In genomic region chr17:1684307-1685189, GRCh38 we compare ENCODE assay signal across 1 cellular context.
TF ChIP-seq lines count a peak whose summit lies in the region.

TSS of gene PRPF8 (minus strand) at chr17:1684867. CDS start at chr17:1684571, 296 bp downstream.

TF ChIP-seq in GM23338, 12 proteins besides CTCF, POLR2A, EP300 and RAD21 (continued from another document):
- TF ChIP-seq POLR2AphosphoS5 (IDR thresholded peaks at IDR 0.05; ENCODE audit: low read depth) (peak; percentile 92), CREB1 (CRISPR knock-in tag; IDR thresholded peaks at IDR 0.05; ENCODE audit: low read depth) (peak; percentile 70), STAT1 (IDR thresholded peaks at IDR 0.05; ENCODE audit: unreplicated experiment) (no peak)
- TF ChIP-seq, protein P1, sequence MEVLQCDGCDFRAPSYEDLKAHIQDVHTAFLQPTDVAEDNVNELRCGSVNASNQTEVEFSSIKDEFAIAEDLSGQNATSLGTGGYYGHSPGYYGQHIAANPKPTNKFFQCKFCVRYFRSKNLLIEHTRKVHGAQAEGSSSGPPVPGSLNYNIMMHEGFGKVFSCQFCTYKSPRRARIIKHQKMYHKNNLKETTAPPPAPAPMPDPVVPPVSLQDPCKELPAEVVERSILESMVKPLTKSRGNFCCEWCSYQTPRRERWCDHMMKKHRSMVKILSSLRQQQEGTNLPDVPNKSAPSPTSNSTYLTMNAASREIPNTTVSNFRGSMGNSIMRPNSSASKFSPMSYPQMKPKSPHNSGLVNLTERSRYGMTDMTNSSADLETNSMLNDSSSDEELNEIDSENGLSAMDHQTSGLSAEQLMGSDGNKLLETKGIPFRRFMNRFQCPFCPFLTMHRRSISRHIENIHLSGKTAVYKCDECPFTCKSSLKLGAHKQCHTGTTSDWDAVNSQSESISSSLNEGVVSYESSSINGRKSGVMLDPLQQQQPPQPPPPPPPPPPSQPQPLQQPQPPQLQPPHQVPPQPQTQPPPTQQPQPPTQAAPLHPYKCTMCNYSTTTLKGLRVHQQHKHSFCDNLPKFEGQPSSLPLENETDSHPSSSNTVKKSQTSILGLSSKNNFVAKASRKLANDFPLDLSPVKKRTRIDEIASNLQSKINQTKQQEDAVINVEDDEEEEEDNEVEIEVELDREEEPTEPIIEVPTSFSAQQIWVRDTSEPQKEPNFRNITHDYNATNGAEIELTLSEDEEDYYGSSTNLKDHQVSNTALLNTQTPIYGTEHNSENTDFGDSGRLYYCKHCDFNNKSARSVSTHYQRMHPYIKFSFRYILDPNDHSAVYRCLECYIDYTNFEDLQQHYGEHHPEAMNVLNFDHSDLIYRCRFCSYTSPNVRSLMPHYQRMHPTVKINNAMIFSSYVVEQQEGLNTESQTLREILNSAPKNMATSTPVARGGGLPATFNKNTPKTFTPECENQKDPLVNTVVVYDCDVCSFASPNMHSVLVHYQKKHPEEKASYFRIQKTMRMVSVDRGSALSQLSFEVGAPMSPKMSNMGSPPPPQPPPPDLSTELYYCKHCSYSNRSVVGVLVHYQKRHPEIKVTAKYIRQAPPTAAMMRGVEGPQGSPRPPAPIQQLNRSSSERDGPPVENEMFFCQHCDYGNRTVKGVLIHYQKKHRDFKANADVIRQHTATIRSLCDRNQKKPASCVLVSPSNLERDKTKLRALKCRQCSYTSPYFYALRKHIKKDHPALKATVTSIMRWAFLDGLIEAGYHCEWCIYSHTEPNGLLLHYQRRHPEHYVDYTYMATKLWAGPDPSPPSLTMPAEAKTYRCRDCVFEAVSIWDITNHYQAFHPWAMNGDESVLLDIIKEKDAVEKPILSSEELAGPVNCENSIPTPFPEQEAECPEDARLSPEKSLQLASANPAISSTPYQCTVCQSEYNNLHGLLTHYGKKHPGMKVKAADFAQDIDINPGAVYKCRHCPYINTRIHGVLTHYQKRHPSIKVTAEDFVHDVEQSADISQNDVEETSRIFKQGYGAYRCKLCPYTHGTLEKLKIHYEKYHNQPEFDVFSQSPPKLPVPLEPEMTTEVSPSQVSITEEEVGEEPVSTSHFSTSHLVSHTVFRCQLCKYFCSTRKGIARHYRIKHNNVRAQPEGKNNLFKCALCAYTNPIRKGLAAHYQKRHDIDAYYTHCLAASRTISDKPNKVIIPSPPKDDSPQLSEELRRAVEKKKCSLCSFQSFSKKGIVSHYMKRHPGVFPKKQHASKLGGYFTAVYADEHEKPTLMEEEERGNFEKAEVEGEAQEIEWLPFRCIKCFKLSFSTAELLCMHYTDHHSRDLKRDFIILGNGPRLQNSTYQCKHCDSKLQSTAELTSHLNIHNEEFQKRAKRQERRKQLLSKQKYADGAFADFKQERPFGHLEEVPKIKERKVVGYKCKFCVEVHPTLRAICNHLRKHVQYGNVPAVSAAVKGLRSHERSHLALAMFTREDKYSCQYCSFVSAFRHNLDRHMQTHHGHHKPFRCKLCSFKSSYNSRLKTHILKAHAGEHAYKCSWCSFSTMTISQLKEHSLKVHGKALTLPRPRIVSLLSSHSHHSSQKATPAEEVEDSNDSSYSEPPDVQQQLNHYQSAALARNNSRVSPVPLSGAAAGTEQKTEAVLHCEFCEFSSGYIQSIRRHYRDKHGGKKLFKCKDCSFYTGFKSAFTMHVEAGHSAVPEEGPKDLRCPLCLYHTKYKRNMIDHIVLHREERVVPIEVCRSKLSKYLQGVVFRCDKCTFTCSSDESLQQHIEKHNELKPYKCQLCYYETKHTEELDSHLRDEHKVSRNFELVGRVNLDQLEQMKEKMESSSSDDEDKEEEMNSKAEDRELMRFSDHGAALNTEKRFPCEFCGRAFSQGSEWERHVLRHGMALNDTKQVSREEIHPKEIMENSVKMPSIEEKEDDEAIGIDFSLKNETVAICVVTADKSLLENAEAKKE (CRISPR knock-in tag; IDR thresholded peaks at IDR 0.05): no peak
